25 cellular contexts compared by ENCODE assay signal in genomic region chr2:11871421-11871820, GRCh38.
"Had no signal": no experiment of that assay in that cellular context is flagged by ENCODE, and none has a peak within 500 bp of the region (broad histone marks: within the 10 kb centered on the region; RNA-seq: fewer than 3 reads in every experiment).

No MANE protein-coding gene starts in this region.

- H3K4me3 Mint-ChIP-seq: dendritic cell treated with granulocyte-macrophage colony-stimulating factor and Interleukin-4, amounts not matched to agents 40 ng/mL and 50 ng/mL, for 4 days; endodermal cell; natural killer cell; stimulated activated effector memory CD8-positive, alpha-beta T cell treated with anti-CD3 and anti-CD28 coated beads, Interleukin-12 subunit alpha, Interleukin-12 subunit beta, amount 100 ng/mL, for 72 hours had no signal

- H3K4me1 Mint-ChIP-seq: stimulated activated effector memory CD8-positive, alpha-beta T cell treated with anti-CD3 and anti-CD28 coated beads, Interleukin-12 subunit alpha, Interleukin-12 subunit beta, amount 100 ng/mL, for 72 hours had no signal

- H3K36me3 Mint-ChIP-seq: natural killer cell; stimulated activated effector memory CD8-positive, alpha-beta T cell treated with anti-CD3 and anti-CD28 coated beads, Interleukin-12 subunit alpha, Interleukin-12 subunit beta, amount 100 ng/mL, for 72 hours had no signal

- H3K36me3 ChIP-seq: gastrocnemius medialis, left ventricle myocardium inferior, lower lobe of right lung, neutrophil, pancreas, stomach, thyroid gland, vagina had no signal

- ATAC-seq: esophagus mucosa; gastrocnemius medialis; left colon; lower lobe of right lung; natural killer cell; pancreas; sciatic nerve; stimulated activated effector memory CD8-positive, alpha-beta T cell treated with anti-CD3 and anti-CD28 coated beads, Interleukin-12 subunit alpha, Interleukin-12 subunit beta, amount 100 ng/mL, for 72 hours had no signal

- FAIRE-seq: colon, pancreas had no signal

- H3K27me3 ChIP-seq: gastrocnemius medialis, hepatocyte, neutrophil, pancreas, stomach, thyroid gland, vagina had no signal

- H3K9me3 Mint-ChIP-seq: dendritic cell treated with granulocyte-macrophage colony-stimulating factor and Interleukin-4, amounts not matched to agents 40 ng/mL and 50 ng/mL, for 4 days; endodermal cell; natural killer cell; stimulated activated effector memory CD8-positive, alpha-beta T cell treated with anti-CD3 and anti-CD28 coated beads, Interleukin-12 subunit alpha, Interleukin-12 subunit beta, amount 100 ng/mL, for 72 hours had no signal

- H3K27ac ChIP-seq: epithelial cell of prostate, gastrocnemius medialis, hepatocyte, left ventricle myocardium inferior, lower lobe of right lung, neutrophil, pancreas, stomach, thyroid gland, vagina had no signal

- DNase-seq: effector CD8-positive, alpha-beta T cell; endodermal cell; foreskin fibroblast; gastrocnemius medialis; left colon; left ventricle myocardium inferior; lower lobe of right lung; natural killer cell; pancreas; retina; stimulated activated CD4-positive, alpha-beta T cell treated with anti-CD3 and anti-CD28 coated beads, Interleukin-4, amount 100 ng/mL, for 24 hours; stimulated activated naive CD4-positive, alpha-beta T cell treated with Interleukin-2 at 50 U/mL for 16 hours; stomach; thyroid gland; trophoblast cell had no signal

- H3K27ac Mint-ChIP-seq: dendritic cell treated with granulocyte-macrophage colony-stimulating factor and Interleukin-4, amounts not matched to agents 40 ng/mL and 50 ng/mL, for 4 days; endodermal cell; natural killer cell; stimulated activated effector memory CD8-positive, alpha-beta T cell treated with anti-CD3 and anti-CD28 coated beads, Interleukin-12 subunit alpha, Interleukin-12 subunit beta, amount 100 ng/mL, for 72 hours had no signal

- H3K4me1 ChIP-seq: gastrocnemius medialis, left ventricle myocardium inferior, thyroid gland had no signal

- H3K9me3 ChIP-seq: gastrocnemius medialis, lower lobe of right lung, neutrophil, pancreas, stomach, thyroid gland, vagina had no signal

- H3K4me2 ChIP-seq: hepatocyte, smooth muscle cell had no signal

- H3K79me2 ChIP-seq: hepatocyte had no signal

- H2AFZ ChIP-seq: hepatocyte had no signal

- H3K4me3 ChIP-seq: gastrocnemius medialis, hepatocyte, left ventricle myocardium inferior, lower lobe of right lung, pancreas, smooth muscle cell, stomach, thyroid gland, vagina had no signal
